In the genomic region with DNA sequence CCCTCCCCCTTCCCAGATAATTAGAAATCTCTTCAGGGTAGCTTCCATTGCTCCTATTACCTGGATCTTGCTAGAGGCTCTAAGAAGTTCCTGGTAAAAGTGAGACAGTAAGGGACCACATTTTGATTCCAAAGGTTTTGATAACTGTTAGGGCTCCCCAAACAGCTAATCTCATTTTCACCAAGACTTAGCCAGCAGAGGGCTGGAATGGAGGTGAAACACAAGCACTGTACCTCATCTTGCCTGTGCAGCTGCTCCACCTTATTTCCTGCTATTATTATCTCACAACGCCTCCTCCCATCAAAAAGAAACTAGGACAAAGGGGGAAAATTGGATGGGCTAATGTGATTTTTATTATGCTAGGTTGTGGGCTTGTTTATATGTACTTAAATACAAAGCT, we compare ENCODE assay signal across 9 cellular contexts. TPM values are rescaled to one million over a fixed set of nuclear protein-coding genes. Genes with fewer than 3 reads are reported as not detected.
DNase-seq lines count a peak whose midpoint lies in the region; ATAC-seq and TF ChIP-seq lines count a peak whose summit lies in the region.
"Had no signal": no experiment of that assay in that cellular context is flagged by ENCODE, and none has a peak within 500 bp of the region (broad histone marks: within the 10 kb centered on the region; RNA-seq: fewer than 3 reads in every experiment).

No MANE protein-coding gene starts in this region.

- no peaks in the 10 kb centered on the region for H3F3A ChIP-seq in MM.1S (ENCODE audit: insufficient read depth, low read length)

- 0 out of 3 replicates have a peak, but pooled peaks have one; percentile 5 for TF ChIP-seq CTCF in GM12872 (IDR thresholded peaks at IDR 0.05; ENCODE audit: insufficient read depth, low read depth, low read length)
- peak; percentile 17 for TF ChIP-seq CTCF in cardiac fibroblast (IDR thresholded peaks at IDR 0.05; ENCODE audit: low read depth, low read length)
- no peak for TF ChIP-seq CTCF in MM.1S (IDR thresholded peaks at IDR 0.05; ENCODE audit: low read length)

- H3K14ac ChIP-seq in neuronal stem cell (ENCODE audit: low read length), result no peak overlapping the region

- DNase-seq in NCI-H1417 treated with DMSO at 0.1 percent for 48 hours (lab: John Stamatoyannopoulos, UW), result peak; percentile 37
- DNase-seq in cardiac fibroblast (ENCODE audit: low read depth in 2 of 2), result no peak
- DNase-seq in neuronal stem cell (ENCODE audit: low spot score), result no peak
- DNase-seq in NCI-H187 treated with DMSO at 0.1 percent for 48 hours (lab: John Stamatoyannopoulos, UW), result no peak
- no peak for DNase-seq in MM.1S
- DNase-seq: activated T-cell treated with anti-CD3 and anti-CD28 coated beads, Interleukin-2, amount 50 U/mL, for 1 hour had no signal

- no peak overlapping the region for H3K4ac ChIP-seq in neuronal stem cell (ENCODE audit: low read length)

- H3K27me3 ChIP-seq in neuronal stem cell (ENCODE audit: control insufficient read depth in 3 of 3, insufficient read depth in 3 of 3, low read depth in 1 of 3, low read length in 3 of 3), result no peaks in the 10 kb centered on the region
- H3K27me3 ChIP-seq in MM.1S (replicated peaks; ENCODE audit: insufficient read depth, low read length), result no peaks in the 10 kb centered on the region

- WGBS in neuronal stem cell (ENCODE audit: extremely low coverage in 2 of 2, insufficient read length in 2 of 2, insufficient replicate concordance in 1 of 2), 2 donors, result no CpG with 5 or more reads among the region's 1 CpG

- H3K4me3 ChIP-seq in cardiac fibroblast (replicated peaks in 1 of 2; ENCODE audit: low read depth in 2 of 2, low read length in 2 of 2) (no peak overlapping the region), neuronal stem cell (ENCODE audit: low read length in 2 of 2) (no peak overlapping the region), MM.1S (ENCODE audit: low read length) (no peak overlapping the region)

- H2AFZ ChIP-seq in neuronal stem cell (ENCODE audit: low read length) (no peak overlapping the region), MM.1S (ENCODE audit: low read length) (no peak overlapping the region)

- no peak overlapping the region for H2AK5ac ChIP-seq in neuronal stem cell (ENCODE audit: low read depth, low read length)

- H4K20me1 ChIP-seq in MM.1S (ENCODE audit: insufficient read depth, low read length), result peaks cover 98% of the 10 kb centered on the region

- no peak overlapping the region for H2BK15ac ChIP-seq in neuronal stem cell (ENCODE audit: low read length)

- no peak overlapping the region for H2BK5ac ChIP-seq in neuronal stem cell (ENCODE audit: low read length)

- H3K4me2 ChIP-seq in neuronal stem cell (ENCODE audit: insufficient read depth, low read length, poor library complexity, severe bottlenecking), result no peak overlapping the region
- H3K4me2 ChIP-seq in MM.1S (ENCODE audit: low read depth, low read length), result no peak overlapping the region

- no peak for ATAC-seq in HG02610 (IDR thresholded peaks at IDR 0.05; ENCODE audit: unreplicated experiment)
- ATAC-seq in HG02870 (IDR thresholded peaks at IDR 0.05; ENCODE audit: unreplicated experiment), result no peak

- H3K79me1 ChIP-seq in neuronal stem cell (ENCODE audit: low read depth, low read length), result no peaks in the 10 kb centered on the region

- H2BK120ac ChIP-seq in neuronal stem cell (ENCODE audit: low read depth, low read length), result no peak overlapping the region

- no peak overlapping the region for H4K91ac ChIP-seq in neuronal stem cell (ENCODE audit: low read depth, low read length, poor library complexity)

- H3K4me1 ChIP-seq in neuronal stem cell (ENCODE audit: control insufficient read depth in 2 of 2, insufficient read depth in 1 of 2, low read depth in 1 of 2, low read length in 2 of 2) (peaks cover 6 to 39% of the 10 kb centered on the region in 2 donors), MM.1S (ENCODE audit: low read length) (peaks cover 15% of the 10 kb centered on the region)

- H3K9me2 ChIP-seq in MM.1S (replicated peaks; ENCODE audit: insufficient read depth, low read length), result no peaks in the 10 kb centered on the region

- no peak overlapping the region for H2BK12ac ChIP-seq in neuronal stem cell (ENCODE audit: low read length)

- H3K36me3 ChIP-seq in neuronal stem cell (replicated peaks in 1 of 2; ENCODE audit: control insufficient read depth in 2 of 2, insufficient read depth in 2 of 2, low read length in 2 of 2) (peaks cover 0 to 15% of the 10 kb centered on the region in 2 donors), MM.1S (replicated peaks; ENCODE audit: insufficient read depth, low read length) (0 out of 2 replicates have a peak, but pooled peaks cover 6% of the 10 kb centered on the region)

- peaks cover 1 to 19% of the 10 kb centered on the region in 2 donors for H3K9me3 ChIP-seq in neuronal stem cell (replicated peaks in 1 of 2; ENCODE audit: control insufficient read depth in 2 of 2, insufficient read depth in 1 of 2, low read depth in 1 of 2, low read length in 2 of 2)
- H3K9me3 ChIP-seq in MM.1S (replicated peaks; ENCODE audit: insufficient read depth, low read length), result no peaks in the 10 kb centered on the region

- H4K8ac ChIP-seq in neuronal stem cell (ENCODE audit: low read depth, low read length), result no peak overlapping the region

- peak overlapping the region; percentile 16 for H3K27ac ChIP-seq in neuronal stem cell (replicated peaks; ENCODE audit: low read length)
- H3K27ac ChIP-seq in MM.1S (ENCODE audit: low read length), result no peak overlapping the region

- H3K79me2 ChIP-seq in MM.1S (ENCODE audit: low read length), result peaks cover 100% of the 10 kb centered on the region

- no peak overlapping the region for H3K18ac ChIP-seq in neuronal stem cell (ENCODE audit: low read length)

- no peak overlapping the region for H3K9ac ChIP-seq in neuronal stem cell (ENCODE audit: low read depth, low read length, poor library complexity)
- H3K9ac ChIP-seq in MM.1S (ENCODE audit: low read length), result no peak overlapping the region

- no peak overlapping the region for H3K23ac ChIP-seq in neuronal stem cell (ENCODE audit: low read depth, low read length, poor library complexity)

RNA-seq across cellular contexts. Expression of gene SETD5, which starts 7.3 kb away (rescaled TPM):
- polyA plus RNA-seq in neuronal stem cell (2013, experiment 1 of 2), result 210 TPM
- polyA plus RNA-seq in neuronal stem cell (2013, experiment 2 of 2), result 225 TPM

RNA-seq across cellular contexts. Expression of gene THUMPD3, which starts 41.8 kb away (rescaled TPM):
- polyA plus RNA-seq in neuronal stem cell (2013, experiment 1 of 2), result 29.3 TPM
- polyA plus RNA-seq in neuronal stem cell (2013, experiment 2 of 2), result 27.9 TPM
